In genomic region chr10:112990271-112990670, GRCh38 we compare ENCODE assay signal across 31 cellular contexts. TPM values are rescaled to one million over a fixed set of nuclear protein-coding genes. Genes with fewer than 3 reads are reported as not detected.
A peak's percentile ranks its signal among the peaks of the same experiment; 100 is the strongest.
DNase-seq lines count a peak whose midpoint lies in the region; ATAC-seq and TF ChIP-seq lines count a peak whose summit lies in the region.
"Had no signal": no experiment of that assay in that cellular context is flagged by ENCODE, and none has a peak within 500 bp of the region (broad histone marks: within the 10 kb centered on the region; RNA-seq: fewer than 3 reads in every experiment).

No MANE protein-coding gene starts in this region.

- H3K36me3 ChIP-seq in HEK293 (ENCODE audit: control insufficient read depth in 2 of 2, insufficient read depth in 1 of 2, low read length in 2 of 2) (no peaks in the 10 kb centered on the region; a peak in 1 of 3 replicates), SK-N-SH (replicated peaks in 1 of 2; ENCODE audit: control insufficient read depth in 1 of 2, insufficient read depth in 2 of 2, low read length in 1 of 2) (peaks cover 0 to 3% of the 10 kb centered on the region in 2 experiments), neuronal stem cell (replicated peaks in 1 of 2; ENCODE audit: control insufficient read depth in 2 of 2, insufficient read depth in 2 of 2, low read length in 2 of 2) (peaks cover 3 to 78% of the 10 kb centered on the region in 2 donors)
- H3K36me3 ChIP-seq: neutrophil, prostate gland, tibial nerve had no signal

- peaks cover 32% of the 10 kb centered on the region for H3K4me1 Mint-ChIP-seq in progenitor cell of endocrine pancreas (ENCODE audit: low read depth)
- H3K4me1 Mint-ChIP-seq in T-helper 17 cell = peaks cover 13% of the 10 kb centered on the region

- H3K79me2 ChIP-seq in SK-N-SH (ENCODE audit: insufficient read depth) = peaks cover 62% of the 10 kb centered on the region

- peaks cover 20% of the 10 kb centered on the region for H3K36me3 Mint-ChIP-seq in progenitor cell of endocrine pancreas (ENCODE audit: insufficient read depth)
- H3K36me3 Mint-ChIP-seq in T-helper 17 cell (ENCODE audit: low read depth) = no peaks in the 10 kb centered on the region
- H3K36me3 Mint-ChIP-seq: naive B cell had no signal

- H2AFZ ChIP-seq in SK-N-SH (ENCODE audit: low read depth) = no peak overlapping the region
- H2AFZ ChIP-seq in neuronal stem cell (ENCODE audit: low read length) = no peak overlapping the region

- no peak overlapping the region for H2AK5ac ChIP-seq in neuronal stem cell (ENCODE audit: low read depth, low read length)

- H3K9me3 Mint-ChIP-seq in progenitor cell of endocrine pancreas (ENCODE audit: low read depth) = no peaks in the 10 kb centered on the region
- H3K9me3 Mint-ChIP-seq: activated naive CD4-positive, alpha-beta T cell treated with anti-CD3 and anti-CD28 coated beads for 36 hours; activated T-cell treated with anti-CD3 and anti-CD28 coated beads, Interleukin-2, amount 50 U/mL, for 72 hours; T-helper 1 cell treated with Interleukin-12 subunit alpha and Interleukin-12 subunit beta and Interleukin-4 antibody, amounts not matched to agents 30 μg/mL and 1 μg/mL, for 36 hours had no signal

- no peak overlapping the region for H2BK15ac ChIP-seq in neuronal stem cell (ENCODE audit: low read length)

- no peaks in the 10 kb centered on the region for H3K27me3 ChIP-seq in SK-N-SH (ENCODE audit: insufficient read depth)
- no peaks in the 10 kb centered on the region for H3K27me3 ChIP-seq in neuronal stem cell (ENCODE audit: control insufficient read depth in 3 of 3, insufficient read depth in 3 of 3, low read depth in 1 of 3, low read length in 3 of 3)
- H3K27me3 ChIP-seq: neutrophil, right lobe of liver, tibial nerve had no signal

- H3K4ac ChIP-seq in neuronal stem cell (ENCODE audit: low read length) = no peak overlapping the region

- POLR2A ChIA-PET in HEK293 (lab: Yijun Ruan, JAX) (no interaction called here), SK-N-SH (lab: Yijun Ruan, JAX) (no interaction called here)

- ATAC-seq in T-helper 17 cell = no peak
- ATAC-seq: activated CD4-positive, CD25-positive, alpha-beta regulatory T cell treated with anti-CD3 and anti-CD28 coated beads, Interleukin-2, amount 50 U/mL, for 24 hours; activated T-cell treated with anti-CD3 and anti-CD28 coated beads, Interleukin-2, amount 50 U/mL, for 72 hours; HCT116; right lobe of liver had no signal

- no peaks in the 10 kb centered on the region for H3K9me2 ChIP-seq in SK-N-SH

- H3K79me1 ChIP-seq in neuronal stem cell (ENCODE audit: low read depth, low read length) = peaks cover 13% of the 10 kb centered on the region

- H3K23ac ChIP-seq in neuronal stem cell (ENCODE audit: low read depth, low read length, poor library complexity) = no peak overlapping the region

- CTCF ChIA-PET in HEK293 (lab: Yijun Ruan, JAX) (interaction anchor here (0.7 kb wide), 1 partner anchor 53 kb away, joined by 3 read pairs; no protein-coding TSS in a partner anchor), SK-N-SH (lab: Yijun Ruan, JAX) (no interaction called here)

- H3K27me3 Mint-ChIP-seq in progenitor cell of endocrine pancreas (no peaks in the 10 kb centered on the region), T-helper 17 cell (peaks cover 39% of the 10 kb centered on the region)

- H3K4me1 ChIP-seq in HEK293 (ENCODE audit: control insufficient read depth, insufficient read depth, low read length) = peaks cover 22% of the 10 kb centered on the region
- peaks cover 15 to 17% of the 10 kb centered on the region in 2 experiments; a peak in 3 of 4 replicates for H3K4me1 ChIP-seq in SK-N-SH (ENCODE audit: control insufficient read depth in 1 of 2, insufficient read depth in 2 of 2, low read depth in 1 of 2, low read length in 1 of 2)
- H3K4me1 ChIP-seq in neuronal stem cell (ENCODE audit: control insufficient read depth in 2 of 2, insufficient read depth in 1 of 2, low read depth in 1 of 2, low read length in 2 of 2) = peaks cover 0 to 14% of the 10 kb centered on the region in 2 donors
- H3K4me1 ChIP-seq: prostate gland had no signal

- H2BK5ac ChIP-seq in neuronal stem cell (ENCODE audit: low read length) = no peak overlapping the region

- H2BK12ac ChIP-seq in neuronal stem cell (ENCODE audit: low read length) = no peak overlapping the region

- no peak for TF ChIP-seq CTCF in HEK293 (tag by site-specific recombination; IDR thresholded peaks at IDR 0.05)
- TF ChIP-seq CTCF in SK-N-SH (IDR thresholded peaks at IDR 0.05) = no peak
- no peak for TF ChIP-seq CTCF in epithelial cell of esophagus (IDR thresholded peaks at IDR 0.05; ENCODE audit: insufficient read depth, low read depth, low read length, missing control alignments)
- TF ChIP-seq CTCF in progenitor cell of endocrine pancreas (IDR thresholded peaks at IDR 0.05; ENCODE audit: unreplicated experiment) = no peak

- no peak for TF ChIP-seq EP300 in SK-N-SH (IDR thresholded peaks at IDR 0.05; ENCODE audit: borderline replicate concordance in 1 of 2, low read depth in 1 of 2, low read length in 1 of 2)

- no peak overlapping the region for H3K4me3 Mint-ChIP-seq in progenitor cell of endocrine pancreas (ENCODE audit: low read depth)
- H3K4me3 Mint-ChIP-seq in T-helper 17 cell = no peak overlapping the region
- H3K4me3 Mint-ChIP-seq: activated naive CD4-positive, alpha-beta T cell treated with anti-CD3 and anti-CD28 coated beads for 36 hours; activated T-cell treated with anti-CD3 and anti-CD28 coated beads, Interleukin-2, amount 50 U/mL, for 72 hours; mesothelial cell of epicardium; naive B cell; T-helper 1 cell treated with Interleukin-12 subunit alpha and Interleukin-12 subunit beta and Interleukin-4 antibody, amounts not matched to agents 30 μg/mL and 1 μg/mL, for 36 hours had no signal

- no peak overlapping the region for H3K18ac ChIP-seq in neuronal stem cell (ENCODE audit: low read length)

- WGBS in SK-N-SH (ENCODE audit: low lambda C conversion rate) = 81% methylated on average over 8 of the region's 8 CpGs
- no CpG with 5 or more reads among the region's 8 CpGs for WGBS in neuronal stem cell (ENCODE audit: extremely low coverage in 2 of 2, insufficient read length in 2 of 2, insufficient replicate concordance in 1 of 2), 2 donors

- peaks cover 16% of the 10 kb centered on the region for H3F3A ChIP-seq in SK-N-SH (replicated peaks; ENCODE audit: insufficient read depth)

- H2BK120ac ChIP-seq in neuronal stem cell (ENCODE audit: low read depth, low read length) = no peak overlapping the region

- no peak overlapping the region for H4K91ac ChIP-seq in neuronal stem cell (ENCODE audit: low read depth, low read length, poor library complexity)

- no peaks in the 10 kb centered on the region for H3K9me3 ChIP-seq in HEK293 (ENCODE audit: control insufficient read depth, insufficient read depth, low read depth, low read length)
- no peaks in the 10 kb centered on the region for H3K9me3 ChIP-seq in SK-N-SH
- no peaks in the 10 kb centered on the region for H3K9me3 ChIP-seq in T-helper 17 cell (ENCODE audit: control insufficient read depth, low read length, poor library complexity, severe bottlenecking)
- H3K9me3 ChIP-seq in neuronal stem cell (replicated peaks in 1 of 2; ENCODE audit: control insufficient read depth in 2 of 2, insufficient read depth in 1 of 2, low read depth in 1 of 2, low read length in 2 of 2) = peaks cover 0 to 11% of the 10 kb centered on the region in 2 donors
- H3K9me3 ChIP-seq: neutrophil, prostate gland, right lobe of liver, tibial nerve had no signal

- H3K14ac ChIP-seq in neuronal stem cell (ENCODE audit: low read length) = no peak overlapping the region

- H4K20me1 ChIP-seq in SK-N-SH (ENCODE audit: insufficient read depth) = peaks cover 25% of the 10 kb centered on the region

- DNase-seq in SK-N-SH (no peak), epithelial cell of esophagus (ENCODE audit: low read depth) (peak; percentile 75), progenitor cell of endocrine pancreas (ENCODE audit: low spot score, unreplicated experiment) (no peak), T-helper 17 cell (no peak), neuronal stem cell (ENCODE audit: low spot score) (no peak)
- no peak for DNase-seq in NK-92 treated with Interleukin-12 subunit alpha and Interleukin-12 subunit beta, amount 100 ng/mL, for 24 hours (lab: John Stamatoyannopoulos, UW)
- DNase-seq: activated CD4-positive, alpha-beta T cell treated with anti-CD3 and anti-CD28 coated beads, Interleukin-2, amount 50 U/mL, for 48 hours; activated naive CD4-positive, alpha-beta T cell treated with anti-CD3 and anti-CD28 coated beads for 36 hours; activated T-cell treated with anti-CD3 and anti-CD28 coated beads, Interleukin-2, amount 50 U/mL, for 72 hours; amniotic stem cell; DMS153; head of caudate nucleus; naive B cell; NCI-H1048; NCI-H1694 treated with DMSO at 0.1 percent for 48 hours; NCI-H2171 treated with DMSO at 0.1 percent for 48 hours; NCI-H510A; right lobe of liver; RPMI8226; stimulated activated CD4-positive, alpha-beta T cell treated with anti-CD3 and anti-CD28 coated beads, Interleukin-12 subunit alpha, Interleukin-12 subunit beta, amount 100 ng/mL, for 4 hours; stimulated activated CD4-positive, alpha-beta T cell treated with anti-CD3 and anti-CD28 coated beads, Interleukin-4, amount 100 ng/mL, for 24 hours had no signal

- H3K4me2 ChIP-seq in SK-N-SH (no peak overlapping the region), neuronal stem cell (ENCODE audit: insufficient read depth, low read length, poor library complexity, severe bottlenecking) (no peak overlapping the region)

- H3K27ac ChIP-seq in HEK293 (ENCODE audit: extremely low read depth, low read depth, low read length) (no peak overlapping the region), SK-N-SH (ENCODE audit: low read depth in 2 of 2, low read length in 1 of 2) (no peak overlapping the region), neuronal stem cell (replicated peaks; ENCODE audit: low read length) (no peak overlapping the region)
- H3K27ac ChIP-seq: epithelial cell of prostate, neutrophil, prostate gland, right lobe of liver, SK-N-MC had no signal

- TF ChIP-seq RAD21 in SK-N-SH (IDR thresholded peaks at IDR 0.05; ENCODE audit: low read length) = no peak

- no peak overlapping the region for H4K8ac ChIP-seq in neuronal stem cell (ENCODE audit: low read depth, low read length)

- H3K4me3 ChIP-seq in HEK293 (ENCODE audit: low read depth, low read length) (no peak overlapping the region), SK-N-SH (ENCODE audit: low read depth in 2 of 2, low read length in 1 of 2) (no peak overlapping the region), epithelial cell of esophagus (ENCODE audit: low read length) (no peak overlapping the region), neuronal stem cell (ENCODE audit: low read length in 2 of 2) (no peak overlapping the region)
- H3K4me3 ChIP-seq: prostate gland, right lobe of liver, SK-N-MC, tibial nerve had no signal

- H3K27ac Mint-ChIP-seq in progenitor cell of endocrine pancreas = peak overlapping the region; percentile 37
- H3K27ac Mint-ChIP-seq in T-helper 17 cell = no peak overlapping the region
- H3K27ac Mint-ChIP-seq: activated naive CD4-positive, alpha-beta T cell treated with anti-CD3 and anti-CD28 coated beads for 36 hours; activated T-cell treated with anti-CD3 and anti-CD28 coated beads, Interleukin-2, amount 50 U/mL, for 72 hours; mesothelial cell of epicardium; naive B cell; T-helper 1 cell treated with Interleukin-12 subunit alpha and Interleukin-12 subunit beta and Interleukin-4 antibody, amounts not matched to agents 30 μg/mL and 1 μg/mL, for 36 hours had no signal

- H3K9ac ChIP-seq in SK-N-SH = no peak overlapping the region
- H3K9ac ChIP-seq in neuronal stem cell (ENCODE audit: low read depth, low read length, poor library complexity) = no peak overlapping the region

RNA-seq across cellular contexts. Expression of gene TCF7L2, which starts 40.2 kb away (rescaled TPM):
- polyA plus RNA-seq in SK-N-SH (2012; rRNA removed) = 5.8 and 10.2 TPM in 2 replicates
- 6.9 and 8.6 TPM in 2 replicates for polyA plus RNA-seq in SK-N-SH (2012; cell fraction: cytosol; rRNA removed)
- polyA plus RNA-seq in SK-N-SH (2012; cell fraction: nucleus; rRNA removed) = 20.2 and 22.4 TPM in 2 replicates
- total RNA-seq in progenitor cell of endocrine pancreas = 103 and 109 TPM in 2 replicates
- total RNA-seq in T-helper 17 cell = 1 to 10 TPM; 3.1 to 3.9 TPM
- polyA plus RNA-seq in neuronal stem cell (2013, experiment 1 of 2) = 67.4 TPM
- polyA plus RNA-seq in neuronal stem cell (2013, experiment 2 of 2) = 70.5 TPM

Comparison
In these comparisons a context has a peak if more than half of its experiments do, and no peak if none do; other contexts are left out.
1. RNA of gene TCF7L2, which starts 40.2 kb away (total RNA-seq): 103 to 109 TPM in progenitor cell of endocrine pancreas; 3.1 to 3.9 TPM in T-helper 17 cell; every median in the first group is over 10 times any median in the second.